ENCODE assay signal across 8 cellular contexts in the genomic region with DNA sequence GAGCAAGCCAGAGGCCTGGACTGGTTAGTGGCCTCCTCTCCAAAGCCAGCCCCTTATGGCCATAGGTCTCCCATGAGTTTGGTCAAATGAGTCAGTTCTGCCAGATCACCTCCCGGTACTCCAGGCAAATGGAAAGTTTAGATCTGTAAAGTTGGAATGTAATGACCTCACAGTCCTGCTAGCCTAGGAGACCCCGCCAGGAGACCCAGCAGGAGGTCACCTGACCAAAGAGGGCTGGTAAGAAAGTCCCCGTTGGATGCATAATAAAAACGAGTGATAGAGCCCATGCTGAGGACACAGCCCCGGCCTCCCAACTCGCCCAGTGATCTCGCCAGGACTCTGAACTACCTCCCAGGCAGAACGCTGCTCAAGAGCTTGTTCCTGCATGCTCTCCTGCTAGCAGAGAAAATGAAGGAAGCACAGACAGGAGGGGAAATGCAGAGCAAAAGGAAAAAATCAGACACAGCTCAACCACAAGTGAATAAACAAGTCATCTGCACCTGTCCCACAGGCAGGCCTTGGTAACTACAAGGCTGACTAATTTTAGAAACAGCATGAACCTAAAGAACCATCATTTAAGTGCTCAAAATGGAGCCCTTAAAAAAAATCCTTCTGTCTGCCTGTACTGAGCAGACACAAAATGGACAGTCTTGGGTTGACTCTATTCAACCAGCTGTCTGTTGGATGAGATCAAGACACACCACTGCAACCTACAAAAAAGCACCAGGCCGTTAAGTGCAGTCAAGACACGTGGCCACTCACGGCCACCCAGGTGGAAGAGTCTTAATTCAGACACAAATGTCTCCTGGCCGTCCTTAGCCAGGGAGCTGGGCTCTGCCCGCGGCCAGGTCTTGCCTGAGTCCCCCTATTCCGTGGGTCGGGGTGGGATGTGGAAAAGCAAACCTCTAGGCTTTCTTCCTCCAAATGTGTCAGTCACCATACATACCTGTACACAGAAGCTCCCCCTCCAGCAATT. TPM values are rescaled to one million over a fixed set of nuclear protein-coding genes. Genes with fewer than 3 reads are reported as not detected.
A peak's percentile ranks its signal among the peaks of the same experiment; 100 is the strongest.
DNase-seq lines count a peak whose midpoint lies in the region; TF ChIP-seq lines count a peak whose summit lies in the region.

No MANE protein-coding gene starts in this region.

- H3K4me3 ChIP-seq in fibroblast of lung (replicated peaks in 1 of 4; ENCODE audit: control extremely low read depth in 1 of 4, insufficient read depth in 1 of 4, low read depth in 3 of 4, low read length in 4 of 4) (no peak overlapping the region), skeletal muscle tissue (ENCODE audit: low read length in 3 of 3) (peak overlapping the region in 2 of 3 donors; percentile 4 to 6), BE2C (ENCODE audit: low read depth, low read length) (no peak overlapping the region)

- no peaks in the 10 kb centered on the region for H3K27me3 ChIP-seq in fibroblast of lung (ENCODE audit: control insufficient read depth, insufficient read depth, low read length)
- H3K27me3 ChIP-seq in skeletal muscle tissue (ENCODE audit: control insufficient read depth in 3 of 3, insufficient read depth in 3 of 3, low read length in 3 of 3), result no peaks in the 10 kb centered on the region
- no peaks in the 10 kb centered on the region for H3K27me3 ChIP-seq in BE2C

- no peaks in the 10 kb centered on the region for H3K36me3 ChIP-seq in fibroblast of lung (ENCODE audit: control insufficient read depth, insufficient read depth, low read length)
- H3K36me3 ChIP-seq in skeletal muscle tissue (ENCODE audit: control insufficient read depth in 3 of 3, insufficient read depth in 3 of 3, low read length in 3 of 3), result peaks cover 0 to 3% (median 2%) of the 10 kb centered on the region in 3 donors
- H3K36me3 ChIP-seq in BE2C, result no peaks in the 10 kb centered on the region

- H3K4me1 ChIP-seq in fibroblast of lung (ENCODE audit: control insufficient read depth, extremely low read depth, insufficient read depth, low read length) (no peaks in the 10 kb centered on the region), skeletal muscle tissue (ENCODE audit: control insufficient read depth in 3 of 3, insufficient read depth in 3 of 3, low read length in 3 of 3) (peaks cover 19 to 31% (median 29%) of the 10 kb centered on the region in 3 donors), BE2C (no peaks in the 10 kb centered on the region)

- no peak overlapping the region for H2AFZ ChIP-seq in fibroblast of lung (ENCODE audit: low read length)

- H3K9me3 ChIP-seq in fibroblast of lung (ENCODE audit: control insufficient read depth, insufficient read depth, low read depth, low read length), result no peaks in the 10 kb centered on the region
- no peaks in the 10 kb centered on the region for H3K9me3 ChIP-seq in skeletal muscle tissue (ENCODE audit: control insufficient read depth in 3 of 3, low read length in 3 of 3)
- H3K9me3 ChIP-seq in BE2C, result no peaks in the 10 kb centered on the region

- peak; percentile 23 to 54 (median 25) for DNase-seq in NCI-H1417 (lab: John Stamatoyannopoulos, UW)
- no peak for DNase-seq in NCI-H1417 treated with DMSO at 0.1 percent for 48 hours (lab: John Stamatoyannopoulos, UW)
- peak; percentile 78 for DNase-seq in RPMI8226
- DNase-seq in fibroblast of lung (ENCODE audit: low read depth in 2 of 2), result peak; percentile 36 to 88
- DNase-seq in posterior vena cava (ENCODE audit: low spot score), result no peak
- no peak for DNase-seq in DMS114 treated with DMSO at 0.1 percent for 48 hours (lab: John Stamatoyannopoulos, UW; ENCODE audit: unreplicated experiment)
- DNase-seq in BE2C, result no peak

- H3K9ac ChIP-seq in fibroblast of lung (ENCODE audit: insufficient read depth, low read length) (no peak overlapping the region), skeletal muscle tissue (ENCODE audit: low read depth in 1 of 3, low read length in 3 of 3) (peak overlapping the region in 2 of 3 donors; percentile 60 to 61)

- H3K79me2 ChIP-seq in fibroblast of lung (ENCODE audit: control insufficient read depth, insufficient read depth, low read length), result no peaks in the 10 kb centered on the region

- no peak for TF ChIP-seq CTCF in fibroblast of lung (conservative IDR thresholded peaks at IDR 0.05 in 1 of 2, IDR thresholded peaks at IDR 0.05 in 1 of 2; ENCODE audit: low read depth in 1 of 2, low read length in 2 of 2)
- no peak for TF ChIP-seq CTCF in BE2C (IDR thresholded peaks at IDR 0.05; ENCODE audit: low read depth, low read length)

- no peaks in the 10 kb centered on the region for H4K20me1 ChIP-seq in fibroblast of lung (ENCODE audit: control insufficient read depth, extremely low read depth, insufficient read depth, low read length)

- H3K27ac ChIP-seq in fibroblast of lung (ENCODE audit: insufficient read depth, low read length) (no peak overlapping the region), skeletal muscle tissue (ENCODE audit: low read depth, low read length) (peak overlapping the region; percentile 43)

- intact Hi-C loops in posterior vena cava (cut with DNase I), result no loop called here

- no peak overlapping the region for H3K4me2 ChIP-seq in fibroblast of lung (ENCODE audit: extremely low read depth, insufficient read depth, low read length)

RNA-seq across cellular contexts. Expression of gene CDIP1, which starts 9.2 kb away (rescaled TPM):
- total RNA-seq in fibroblast of lung (4.9 and 12.2 TPM in 2 replicates), skeletal muscle tissue (7.8 TPM), posterior vena cava (10 to 100 TPM; 19.4 to 21.1 TPM)
- 6.3 and 11.7 TPM in 2 replicates for polyA plus RNA-seq in fibroblast of lung
- polyA plus RNA-seq in fibroblast of lung (2012), result 12.5 and 26.0 TPM in 2 replicates
- 16.1 and 36.9 TPM in 2 replicates for polyA minus RNA-seq in fibroblast of lung (ENCODE audit: low replicate concordance)
- polyA plus RNA-seq in BE2C (2012; ENCODE audit: insufficient read depth, insufficient read length, low read depth), result 26.6 TPM

RNA-seq across cellular contexts. Expression of gene C16orf96, which starts 26.8 kb away (rescaled TPM):
- under 0.01 TPM in 2 replicates for total RNA-seq in fibroblast of lung
- 0.01 TPM in 1 of 2 replicates, not detected in the other for polyA plus RNA-seq in fibroblast of lung
- polyA plus RNA-seq in fibroblast of lung (2012), result not detected in 2 replicates
- not detected in 2 replicates for polyA minus RNA-seq in fibroblast of lung (ENCODE audit: low replicate concordance)
- total RNA-seq in skeletal muscle tissue, result 0.52 TPM
- under 1 TPM; 0.09 to 0.10 TPM for total RNA-seq in posterior vena cava
- polyA plus RNA-seq in BE2C (2012; ENCODE audit: insufficient read depth, insufficient read length, low read depth), result not detected

RNA-seq across cellular contexts. Expression of gene HMOX2, which starts 53.2 kb away (rescaled TPM):
- total RNA-seq in fibroblast of lung (40.0 and 40.6 TPM in 2 replicates), skeletal muscle tissue (31.8 TPM), posterior vena cava (10 to 100 TPM; 28.3 to 30.5 TPM)
- polyA plus RNA-seq in fibroblast of lung, result 45.7 and 54.7 TPM in 2 replicates
- 57.1 and 71.2 TPM in 2 replicates for polyA plus RNA-seq in fibroblast of lung (2012)
- 63.8 and 107 TPM in 2 replicates for polyA minus RNA-seq in fibroblast of lung (ENCODE audit: low replicate concordance)
- 179 TPM for polyA plus RNA-seq in BE2C (2012; ENCODE audit: insufficient read depth, insufficient read length, low read depth)

RNA-seq across cellular contexts. Expression of gene NMRAL1, which starts 54.9 kb away (rescaled TPM):
- total RNA-seq in fibroblast of lung (71.7 and 73.5 TPM in 2 replicates), skeletal muscle tissue (14.1 TPM), posterior vena cava (10 to 100 TPM; 18.8 to 25.3 TPM)
- 33.6 and 42.0 TPM in 2 replicates for polyA plus RNA-seq in fibroblast of lung
- 39.4 and 49.0 TPM in 2 replicates for polyA plus RNA-seq in fibroblast of lung (2012)
- polyA minus RNA-seq in fibroblast of lung (ENCODE audit: low replicate concordance), result 59.8 and 96.4 TPM in 2 replicates
- 50.7 TPM for polyA plus RNA-seq in BE2C (2012; ENCODE audit: insufficient read depth, insufficient read length, low read depth)

Comparison
In these comparisons a context has a peak if more than half of its experiments do, and no peak if none do; other contexts are left out.
1. DNase-seq: peak in NCI-H1417 (3 of 3), RPMI8226 (single experiment) and fibroblast of lung (2 of 2); none in NCI-H1417 treated with DMSO at 0.1 percent for 48 hours (single experiment), posterior vena cava (single experiment), DMS114 treated with DMSO at 0.1 percent for 48 hours (single experiment) and BE2C (single experiment).
2. H3K4me3 ChIP-seq: peak in skeletal muscle tissue (2 of 3); none in fibroblast of lung (0 of 4) and BE2C (single experiment).